ENCODE assay signal across 6 cellular contexts in the genomic region with DNA sequence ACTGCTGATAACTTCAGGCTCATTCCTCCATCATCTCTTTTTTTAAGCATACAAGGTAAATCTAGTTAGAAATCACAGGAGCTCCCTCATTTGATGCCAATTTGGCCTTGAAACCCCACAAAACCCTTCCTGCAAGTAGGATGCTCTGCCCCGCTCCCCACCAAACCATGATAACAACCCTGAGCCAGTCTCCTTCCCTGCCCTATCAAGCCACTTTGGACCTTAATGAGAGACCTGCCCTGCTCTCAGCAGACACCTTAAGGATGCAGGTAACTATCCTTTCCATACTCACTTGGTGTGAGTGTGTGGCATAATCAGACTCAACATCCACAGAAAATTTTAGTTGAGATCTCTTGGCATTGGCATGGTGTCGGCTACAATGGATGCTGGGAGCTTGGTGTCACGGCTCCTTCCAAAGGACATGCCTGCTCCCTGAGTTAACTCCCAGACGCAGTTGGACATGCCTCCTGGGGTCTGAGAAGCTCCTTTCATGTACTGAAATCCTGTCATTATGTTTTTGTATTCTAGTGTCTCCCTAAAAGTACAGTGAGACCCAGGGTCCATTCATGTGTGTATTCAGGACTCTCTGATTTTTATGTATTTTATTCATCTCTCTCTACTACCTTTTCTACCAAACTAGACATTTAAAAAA.
DNase-seq lines count a peak whose midpoint lies in the region; ATAC-seq, FAIRE-seq and TF ChIP-seq lines count a peak whose summit lies in the region.
"Not testable (repeated sequence)": the region's sequence is repeated elsewhere in the genome, so short reads cannot be mapped to it uniquely, and the experiment has no call there.

No MANE protein-coding gene starts in this region.

- not testable (repeated sequence) for TF ChIP-seq CTCF in DOHH2 (IDR thresholded peaks at IDR 0.05; ENCODE audit: low read depth, low read length, poor library complexity, severe bottlenecking); HepG2 (CRISPR knock-in tag; IDR thresholded peaks at IDR 0.05); vagina (IDR thresholded peaks at IDR 0.05)

- peak overlapping the region; percentile 51 for H3K27ac ChIP-seq in DOHH2 (ENCODE audit: low read depth, low read length)
- not testable (repeated sequence) for H3K27ac ChIP-seq in HepG2 (ENCODE audit: extremely low read length, insufficient read depth, low read length); vagina

- peaks cover 60% of the 10 kb centered on the region for H3K4me1 ChIP-seq in DOHH2 (ENCODE audit: control insufficient read depth, low read length)
- not testable (repeated sequence) for H3K4me1 ChIP-seq in HepG2 (ENCODE audit: insufficient read depth, low read length); vagina

- not testable (repeated sequence) for H3F3A ChIP-seq in DOHH2 (ENCODE audit: control insufficient read depth, insufficient read depth)

- not testable (repeated sequence) for H3K9ac ChIP-seq in HepG2 (ENCODE audit: insufficient read depth, low read depth, low read length)

- WGBS in HepG2 (ENCODE audit: low lambda C conversion rate): 2% methylated on average over 4 of the region's 4 CpGs

- H3K9me2 ChIP-seq in DOHH2 (replicated peaks; ENCODE audit: control insufficient read depth, low read length): not testable (repeated sequence)

- not testable (repeated sequence) for TF ChIP-seq RAD21 in HepG2 (CRISPR knock-in tag; IDR thresholded peaks at IDR 0.05)

- DNase-seq in HTR-8/SVneo (ENCODE audit: insufficient read length, low spot score); activated T-cell treated with anti-CD3 and anti-CD28 coated beads, Interleukin-2, amount 50 U/mL, for 72 hours; HepG2 (ENCODE audit: low spot score); stimulated activated effector memory CD8-positive, alpha-beta T cell treated with anti-CD3 and anti-CD28 coated beads, Interleukin-12 subunit alpha, Interleukin-12 subunit beta, amount 100 ng/mL, for 72 hours (ENCODE audit: low spot score in 2 of 2): not testable (repeated sequence)
- peak; percentile 82 to 95 for DNase-seq in vagina (ENCODE audit: extremely low spot score in 2 of 2)

- H3K36me3 ChIP-seq in DOHH2 (ENCODE audit: control insufficient read depth, low read length); HepG2 (replicated peaks in 1 of 2; ENCODE audit: control insufficient read depth in 1 of 2, insufficient read depth in 2 of 2, low read length in 2 of 2); vagina: not testable (repeated sequence)

- not testable (repeated sequence) for TF ChIP-seq POLR2A in HepG2 (IDR thresholded peaks at IDR 0.05; ENCODE audit: insufficient read depth in 1 of 2, low read depth in 2 of 2, low read length in 2 of 2); vagina (IDR thresholded peaks at IDR 0.05)

- POLR2A ChIA-PET in HepG2 (lab: Yijun Ruan, JAX): not testable (repeated sequence)

- not testable (repeated sequence) for TF ChIP-seq EP300 in HepG2 (IDR thresholded peaks at IDR 0.05; ENCODE audit: low read depth in 2 of 2, low read length in 2 of 2); HepG2 (CRISPR knock-in tag; IDR thresholded peaks at IDR 0.05; ENCODE audit: borderline replicate concordance)

- not testable (repeated sequence) for ATAC-seq in activated T-cell treated with anti-CD3 and anti-CD28 coated beads, Interleukin-2, amount 50 U/mL, for 72 hours (replicated peaks in 1 of 2); HepG2
- peak; percentile 16 for ATAC-seq in stimulated activated effector memory CD8-positive, alpha-beta T cell treated with anti-CD3 and anti-CD28 coated beads, Interleukin-12 subunit alpha, Interleukin-12 subunit beta, amount 100 ng/mL, for 72 hours

- not testable (repeated sequence) for H3K4me3 ChIP-seq in DOHH2 (ENCODE audit: low read length); HepG2 (replicated peaks in 1 of 3; ENCODE audit: insufficient read depth in 1 of 3, low read depth in 2 of 3, low read length in 3 of 3); vagina

- H2AFZ ChIP-seq in HepG2 (ENCODE audit: low read length): not testable (repeated sequence)

- intact Hi-C loops in HepG2 (cut with micrococcal nuclease; ENCODE audit: unreplicated experiment): not testable (repeated sequence)
- intact Hi-C loops in vagina (cut with DNase I): loop anchor here (2.0 kb wide), 1 partner anchor 23 kb away; no protein-coding TSS in a partner anchor

- FAIRE-seq in HTR-8/SVneo (lab: Jason Lieb, UNC): peak; percentile 16
- FAIRE-seq in HepG2 (lab: Jason Lieb, UNC): peak; percentile 12

- not testable (repeated sequence) for H4K20me1 ChIP-seq in DOHH2 (ENCODE audit: control insufficient read depth, insufficient read depth, low read depth, low read length); HepG2 (ENCODE audit: insufficient read depth, low read length)

- H3K4me1 Mint-ChIP-seq in activated T-cell treated with anti-CD3 and anti-CD28 coated beads, Interleukin-2, amount 50 U/mL, for 72 hours (ENCODE audit: low read depth); stimulated activated effector memory CD8-positive, alpha-beta T cell treated with anti-CD3 and anti-CD28 coated beads, Interleukin-12 subunit alpha, Interleukin-12 subunit beta, amount 100 ng/mL, for 72 hours: not testable (repeated sequence)

- not testable (repeated sequence) for H3K9me3 ChIP-seq in DOHH2 (ENCODE audit: control insufficient read depth, insufficient read depth, low read length); HepG2 (ENCODE audit: low read length); vagina

- H3K9me3 Mint-ChIP-seq in activated T-cell treated with anti-CD3 and anti-CD28 coated beads, Interleukin-2, amount 50 U/mL, for 72 hours; stimulated activated effector memory CD8-positive, alpha-beta T cell treated with anti-CD3 and anti-CD28 coated beads, Interleukin-12 subunit alpha, Interleukin-12 subunit beta, amount 100 ng/mL, for 72 hours: not testable (repeated sequence)

- not testable (repeated sequence) for BruUV-seq in HepG2 (replicated peaks; lab: Mats Ljungman, UMichigan)

- H3K27ac Mint-ChIP-seq in activated T-cell treated with anti-CD3 and anti-CD28 coated beads, Interleukin-2, amount 50 U/mL, for 72 hours: peak overlapping the region; percentile 30
- H3K27ac Mint-ChIP-seq in stimulated activated effector memory CD8-positive, alpha-beta T cell treated with anti-CD3 and anti-CD28 coated beads, Interleukin-12 subunit alpha, Interleukin-12 subunit beta, amount 100 ng/mL, for 72 hours: not testable (repeated sequence)

- H3K4me2 ChIP-seq in DOHH2 (ENCODE audit: low read length): peak overlapping the region; percentile 47
- H3K4me2 ChIP-seq in HepG2 (ENCODE audit: low read depth, low read length): not testable (repeated sequence)

- H3K27me3 Mint-ChIP-seq in activated T-cell treated with anti-CD3 and anti-CD28 coated beads, Interleukin-2, amount 50 U/mL, for 72 hours (ENCODE audit: low read depth): peaks cover 37% of the 10 kb centered on the region

- CTCF ChIA-PET in HepG2 (lab: Yijun Ruan, JAX; ENCODE audit: low intra/inter-chr PET ratio, low total read pairs): not testable (repeated sequence)

- H3K27me3 ChIP-seq in DOHH2 (ENCODE audit: control insufficient read depth, low read length); HepG2 (ENCODE audit: control insufficient read depth in 1 of 2, insufficient read depth in 2 of 2, low read length in 2 of 2); vagina: not testable (repeated sequence)

- in situ Hi-C loops in HepG2 (cut with HindIII; ENCODE audit: extremely low pct_ligation_motif_present, low pct_unique_long_range_greater_than_20kb): not testable (repeated sequence)

- not testable (repeated sequence) for H3K36me3 Mint-ChIP-seq in activated T-cell treated with anti-CD3 and anti-CD28 coated beads, Interleukin-2, amount 50 U/mL, for 72 hours (ENCODE audit: insufficient read depth in 2 of 2); stimulated activated effector memory CD8-positive, alpha-beta T cell treated with anti-CD3 and anti-CD28 coated beads, Interleukin-12 subunit alpha, Interleukin-12 subunit beta, amount 100 ng/mL, for 72 hours

- H3K4me3 Mint-ChIP-seq in activated T-cell treated with anti-CD3 and anti-CD28 coated beads, Interleukin-2, amount 50 U/mL, for 72 hours; stimulated activated effector memory CD8-positive, alpha-beta T cell treated with anti-CD3 and anti-CD28 coated beads, Interleukin-12 subunit alpha, Interleukin-12 subunit beta, amount 100 ng/mL, for 72 hours: not testable (repeated sequence)

- H3K79me2 ChIP-seq in DOHH2 (ENCODE audit: control insufficient read depth, low read length); HepG2 (ENCODE audit: insufficient read depth, low read length): not testable (repeated sequence)
